11 cellular contexts compared by ENCODE assay signal in genomic region chr1:167706931-167707877, GRCh38. TPM values are rescaled to one million over a fixed set of nuclear protein-coding genes. Genes with fewer than 3 reads are reported as not detected.
DNase-seq lines count a peak whose midpoint lies in the region; ATAC-seq and TF ChIP-seq lines count a peak whose summit lies in the region.
"Had no signal": no experiment of that assay in that cellular context is flagged by ENCODE, and none has a peak within 500 bp of the region (broad histone marks: within the 10 kb centered on the region; RNA-seq: fewer than 3 reads in every experiment).

No MANE protein-coding gene starts in this region.

- intact Hi-C loops in activated B cell treated with CpG ODN at 0.5 μM for 24 hours (cut with micrococcal nuclease), result loop anchor here (1.0 kb wide), 1 partner anchor 8 kb away; no protein-coding TSS in a partner anchor

- DNase-seq in activated B cell treated with CpG ODN at 0.5 μM for 24 hours (no peak), SIG-M5 treated with dmso at 0.1 percent for 504 hours (lab: John Stamatoyannopoulos, UW; ENCODE audit: unreplicated experiment) (no peak), NCI-H526 (lab: John Stamatoyannopoulos, UW) (no peak), NCI-H146 treated with DMSO at 0.1 percent for 48 hours (lab: John Stamatoyannopoulos, UW; ENCODE audit: unreplicated experiment) (no peak), NCI-H446 (lab: John Stamatoyannopoulos, UW) (no peak)
- DNase-seq: activated effector memory CD4-positive, alpha-beta T cell treated with anti-CD3 and anti-CD28 coated beads, Interleukin-2, amount 50 U/mL, for 16 hours; dorsolateral prefrontal cortex; heart right ventricle had no signal

- peaks cover 54% of the 10 kb centered on the region for H3K36me3 Mint-ChIP-seq in activated B cell treated with CpG ODN at 0.5 μM for 24 hours (ENCODE audit: low read depth)

- no peaks in the 10 kb centered on the region for H3K27me3 Mint-ChIP-seq in activated B cell treated with CpG ODN at 0.5 μM for 24 hours

- POLR2A ChIA-PET in activated B cell treated with CpG ODN at 0.5 μM for 24 hours (lab: Charles Lee), result interaction anchor here (0.6 to 2.0 kb wide), 8 partner anchors 9 to 90 kb away, joined by 3 to 14 read pairs (median 4); partner anchors contain the start of gene MPZL1

- H3K4me2 ChIP-seq in BLaER1 treated with 17β-estradiol and CSF1 and Interleukin-3, amounts not matched to agents 10 nM and 100 nM, result peak overlapping the region in 8 of 11 experiments; percentile 19 to 75 (median 58); a peak in 11 of 22 replicates

- H3K4me3 Mint-ChIP-seq in activated B cell treated with CpG ODN at 0.5 μM for 24 hours, result peak overlapping the region; percentile 47

- peaks cover 81% of the 10 kb centered on the region for H3K4me1 Mint-ChIP-seq in activated B cell treated with CpG ODN at 0.5 μM for 24 hours

- peaks cover 19 to 67% (median 29%) of the 10 kb centered on the region in 10 experiments for H3K4me1 ChIP-seq in BLaER1 treated with 17β-estradiol and CSF1 and Interleukin-3, amounts not matched to agents 10 nM and 100 nM

- H3K9ac ChIP-seq in BLaER1 treated with 17β-estradiol and CSF1 and Interleukin-3, amounts not matched to agents 10 nM and 100 nM, result no peak overlapping the region

- peaks cover 28 to 72% (median 44%) of the 10 kb centered on the region in 11 experiments for H3K27me3 ChIP-seq in BLaER1 treated with 17β-estradiol and CSF1 and Interleukin-3, amounts not matched to agents 10 nM and 100 nM
- H3K27me3 ChIP-seq: heart right ventricle had no signal

- H3K27ac ChIP-seq in BLaER1 treated with 17β-estradiol and CSF1 and Interleukin-3, amounts not matched to agents 10 nM and 100 nM, result no peak overlapping the region
- H3K27ac ChIP-seq: dorsolateral prefrontal cortex, heart right ventricle had no signal

- peak overlapping the region; percentile 89 for H3K27ac Mint-ChIP-seq in activated B cell treated with CpG ODN at 0.5 μM for 24 hours

- peaks cover 43 to 59% (median 50%) of the 10 kb centered on the region in 11 experiments for H3K36me3 ChIP-seq in BLaER1 treated with 17β-estradiol and CSF1 and Interleukin-3, amounts not matched to agents 10 nM and 100 nM

- TF ChIP-seq CTCF in activated B cell treated with CpG ODN at 0.5 μM for 24 hours (IDR thresholded peaks at IDR 0.05), result no peak

- ATAC-seq in GM18868 (IDR thresholded peaks at IDR 0.05; ENCODE audit: unreplicated experiment) (peak; percentile 60), HG02884 (IDR thresholded peaks at IDR 0.05; ENCODE audit: unreplicated experiment) (peak; percentile 59), activated B cell treated with CpG ODN at 0.5 μM for 24 hours (ENCODE audit: low read depth) (peak; percentile 35)
- ATAC-seq: heart right ventricle had no signal

- no peaks in the 10 kb centered on the region for H3K9me3 ChIP-seq in BLaER1 treated with 17β-estradiol and CSF1 and Interleukin-3, amounts not matched to agents 10 nM and 100 nM (replicated peaks in 1 of 11)
- H3K9me3 ChIP-seq: heart right ventricle had no signal

- no peaks in the 10 kb centered on the region for H3K9me3 Mint-ChIP-seq in activated B cell treated with CpG ODN at 0.5 μM for 24 hours

- no peak overlapping the region for H3K4me3 ChIP-seq in BLaER1 treated with 17β-estradiol and CSF1 and Interleukin-3, amounts not matched to agents 10 nM and 100 nM
- H3K4me3 ChIP-seq: dorsolateral prefrontal cortex, heart right ventricle had no signal

- CTCF ChIA-PET in activated B cell treated with CpG ODN at 0.5 μM for 24 hours (lab: Charles Lee), result interaction anchor here (1.6 to 2.8 kb wide), 2 partner anchors 8 to 19 kb away, joined by 6 to 12 read pairs; no protein-coding TSS in a partner anchor

- peaks cover 70 to 99% (median 83%) of the 10 kb centered on the region in 11 experiments for H4K20me1 ChIP-seq in BLaER1 treated with 17β-estradiol and CSF1 and Interleukin-3, amounts not matched to agents 10 nM and 100 nM

RNA-seq across cellular contexts. Expression of gene MPZL1, which starts 14.6 kb away (rescaled TPM):
- total RNA-seq in activated B cell treated with CpG ODN at 0.5 μM for 24 hours, result 27.2 and 27.4 TPM in 2 replicates
